ENCODE assay signal across 8 cellular contexts in genomic region chrX:129606918-129607317, GRCh38. TPM values are rescaled to one million over a fixed set of nuclear protein-coding genes. Genes with fewer than 3 reads are reported as not detected.
DNase-seq lines count a peak whose midpoint lies in the region; ATAC-seq and TF ChIP-seq lines count a peak whose summit lies in the region.

No MANE protein-coding gene starts in this region.

- TF ChIP-seq CTCF in dorsolateral prefrontal cortex (IDR thresholded peaks at IDR 0.05 in 54 of 56, conservative IDR thresholded peaks at IDR 0.05 in 2 of 56; ENCODE audit: low read depth in 1 of 56, partially characterized antibody in 56 of 56) = peak; percentile 29 to 92 (median 83)

- DNase-seq in AML-193 (lab: John Stamatoyannopoulos, UW) = peak; percentile 22 to 39
- DNase-seq in NCI-H2196 (lab: John Stamatoyannopoulos, UW; ENCODE audit: unreplicated experiment) = peak; percentile 43
- DNase-seq in activated CD4-positive, alpha-beta T cell treated with anti-CD3 and anti-CD28 coated beads, Interleukin-2, amount 10 ng/mL, durations not matched to agents 24 days and 14 days = peak; percentile 85
- DNase-seq in dorsolateral prefrontal cortex = peak in 5 of 10 donors; percentile 41 to 58 (median 54)
- DNase-seq in medulla oblongata (ENCODE audit: extremely low spot score) = peak; percentile 71
- peak; percentile 20 to 37 for DNase-seq in stimulated activated CD8-positive, alpha-beta memory T cell treated with anti-CD3 and anti-CD28 coated beads, Interleukin-7, amount 100 ng/mL, for 1 hour (ENCODE audit: low read depth in 2 of 2)

- no peaks in the 10 kb centered on the region for H3K27me3 Mint-ChIP-seq in activated CD4-positive, alpha-beta T cell treated with anti-CD3 and anti-CD28 coated beads, Interleukin-2, amount 10 ng/mL, durations not matched to agents 24 days and 14 days

- H3K27ac ChIP-seq in dorsolateral prefrontal cortex = no peak overlapping the region

- ATAC-seq in GM19463 (IDR thresholded peaks at IDR 0.05; ENCODE audit: unreplicated experiment) (peak; percentile 42), GM21737 (IDR thresholded peaks at IDR 0.05; ENCODE audit: unreplicated experiment) (no peak)

- H3K36me3 Mint-ChIP-seq in activated CD4-positive, alpha-beta T cell treated with anti-CD3 and anti-CD28 coated beads, Interleukin-2, amount 10 ng/mL, durations not matched to agents 24 days and 14 days (ENCODE audit: low read depth) = no peaks in the 10 kb centered on the region

- H3K4me1 Mint-ChIP-seq in activated CD4-positive, alpha-beta T cell treated with anti-CD3 and anti-CD28 coated beads, Interleukin-2, amount 10 ng/mL, durations not matched to agents 24 days and 14 days = peaks cover 17% of the 10 kb centered on the region

- no peak overlapping the region for H3K4me3 ChIP-seq in dorsolateral prefrontal cortex

- H3K9me3 Mint-ChIP-seq in activated CD4-positive, alpha-beta T cell treated with anti-CD3 and anti-CD28 coated beads, Interleukin-2, amount 10 ng/mL, durations not matched to agents 24 days and 14 days = no peaks in the 10 kb centered on the region

- H3K27ac Mint-ChIP-seq in activated CD4-positive, alpha-beta T cell treated with anti-CD3 and anti-CD28 coated beads, Interleukin-2, amount 10 ng/mL, durations not matched to agents 24 days and 14 days = no peak overlapping the region

- intact Hi-C loops in activated CD4-positive, alpha-beta T cell treated with anti-CD3 and anti-CD28 coated beads, Interleukin-2, amount 10 ng/mL, durations not matched to agents 24 days and 14 days (cut with micrococcal nuclease) = loop anchor here (1.0 to 5.0 kb wide), 3 partner anchors 120 to 453 kb away; partner anchors contain the start of gene UTP14A
- intact Hi-C loops in dorsolateral prefrontal cortex (cut with DNase I) = loop anchor here (2.0 to 10.0 kb wide), 4 partner anchors 120 to 455 kb away; no protein-coding TSS in a partner anchor

- H3K4me3 Mint-ChIP-seq in activated CD4-positive, alpha-beta T cell treated with anti-CD3 and anti-CD28 coated beads, Interleukin-2, amount 10 ng/mL, durations not matched to agents 24 days and 14 days = no peak overlapping the region

- H3K27me3 ChIP-seq in dorsolateral prefrontal cortex = peaks cover 0 to 72% (median 14%) of the 10 kb centered on the region in 45 donors

RNA-seq across cellular contexts. Expression of gene APLN, which starts 47.8 kb away (rescaled TPM):
- total RNA-seq in activated CD4-positive, alpha-beta T cell treated with anti-CD3 and anti-CD28 coated beads, Interleukin-2, amount 10 ng/mL, durations not matched to agents 24 days and 14 days = 0.65 and 0.66 TPM in 2 replicates
- 10 to 100 TPM in 103 of 120 experiments, 1 to 10 TPM in 17; 3.5 to 69.1 (median 14.9) TPM for total RNA-seq in dorsolateral prefrontal cortex
